1 cellular context compared by ENCODE assay signal in genomic region chr2:225756198-225756597, GRCh38.
TF ChIP-seq lines count a peak whose summit lies in the region.

No MANE protein-coding gene starts in this region.

TF ChIP-seq in HepG2, 621 proteins besides CTCF, POLR2A, EP300 and RAD21 (continued from another document):
- TF ChIP-seq THAP9 (CRISPR knock-in tag; IDR thresholded peaks at IDR 0.05; ENCODE audit: borderline replicate concordance): no peak
- TF ChIP-seq MIER2 (CRISPR knock-in tag; IDR thresholded peaks at IDR 0.05): no peak
- no peak for TF ChIP-seq KLF15 (CRISPR knock-in tag; IDR thresholded peaks at IDR 0.05; ENCODE audit: borderline replicate concordance)
- TF ChIP-seq ZHX1 (CRISPR knock-in tag; IDR thresholded peaks at IDR 0.05; ENCODE audit: low read depth): no peak
- TF ChIP-seq SP2 (CRISPR knock-in tag; IDR thresholded peaks at IDR 0.05): no peak
- no peak for TF ChIP-seq EEA1 (CRISPR knock-in tag; IDR thresholded peaks at IDR 0.05; ENCODE audit: borderline replicate concordance)
- TF ChIP-seq TAF1 (CRISPR knock-in tag; IDR thresholded peaks at IDR 0.05): no peak
- TF ChIP-seq ZNF354B (CRISPR knock-in tag; IDR thresholded peaks at IDR 0.05): no peak
- no peak for TF ChIP-seq STAG1 (CRISPR knock-in tag; IDR thresholded peaks at IDR 0.05)
